Comparison of ENCODE assay signal across 25 cellular contexts in genomic region chr9:25537857-25538256, GRCh38.
"Had no signal": no experiment of that assay in that cellular context is flagged by ENCODE, and none has a peak within 500 bp of the region (broad histone marks: within the 10 kb centered on the region; RNA-seq: fewer than 3 reads in every experiment).

No MANE protein-coding gene starts in this region.

- DNase-seq: activated CD4-positive, alpha-beta T cell treated with anti-CD3 and anti-CD28 coated beads, Interleukin-2, amount 50 U/mL, for 1 hour; activated CD8-positive, alpha-beta memory T cell treated with anti-CD3 and anti-CD28 coated beads, Interleukin-2, amount 50 U/mL, for 4 hours; activated effector memory CD4-positive, alpha-beta T cell treated with Interleukin-2 at 50 U/mL for 16 hours; activated naive CD4-positive, alpha-beta T cell treated with anti-CD3 and anti-CD28 coated beads, Interleukin-2, amount 10 ng/mL, durations not matched to agents 7 days and 5 days; activated naive CD8-positive, alpha-beta T cell treated with anti-CD3 and anti-CD28 coated beads, Interleukin-2, amount 50 U/mL, for 24 hours; activated T-cell treated with anti-CD3 and anti-CD28 coated beads, Interleukin-2, amount 50 U/mL, for 4 hours; aorta; brain microvascular endothelial cell; central memory CD4-positive, alpha-beta T cell; dorsolateral prefrontal cortex; endodermal cell; erythroblast; foreskin melanocyte; glutamatergic neuron; hypothalamus; islet precursor cell; left colon; lower lobe of right lung; nucleus accumbens; sigmoid colon; spleen; stimulated activated naive CD4-positive, alpha-beta T cell; tibial artery had no signal

- H3K27me3 ChIP-seq: brain microvascular endothelial cell, sigmoid colon, spleen, tibial artery had no signal

- H3K4me1 ChIP-seq: lower lobe of right lung, sigmoid colon, spleen had no signal

- H3K36me3 ChIP-seq: brain microvascular endothelial cell, lower lobe of right lung, sigmoid colon, spleen, tibial artery had no signal

- H3K4me3 ChIP-seq: lower lobe of right lung, sigmoid colon, spleen had no signal

- H3K9me3 ChIP-seq: lower lobe of right lung, sigmoid colon, tibial artery had no signal

- H3K27ac ChIP-seq: brain microvascular endothelial cell, dorsolateral prefrontal cortex, lower lobe of right lung, sigmoid colon, spleen had no signal

- ATAC-seq: activated CD4-positive, CD25-positive, alpha-beta regulatory T cell treated with anti-CD3 and anti-CD28 coated beads, Interleukin-2, amount 50 U/mL, for 24 hours; activated naive CD8-positive, alpha-beta T cell treated with anti-CD3 and anti-CD28 coated beads, Interleukin-2, amount 50 U/mL, for 24 hours; activated T-cell treated with anti-CD3 and anti-CD28 coated beads, Interleukin-2, amount 50 U/mL, for 4 hours; left colon; natural killer cell treated with Interleukin-12 subunit alpha and Interleukin-12 subunit beta and Interleukin-15 and Interleukin-18, amount 100 ng/mL, for 72 hours had no signal
